In the genomic region with DNA sequence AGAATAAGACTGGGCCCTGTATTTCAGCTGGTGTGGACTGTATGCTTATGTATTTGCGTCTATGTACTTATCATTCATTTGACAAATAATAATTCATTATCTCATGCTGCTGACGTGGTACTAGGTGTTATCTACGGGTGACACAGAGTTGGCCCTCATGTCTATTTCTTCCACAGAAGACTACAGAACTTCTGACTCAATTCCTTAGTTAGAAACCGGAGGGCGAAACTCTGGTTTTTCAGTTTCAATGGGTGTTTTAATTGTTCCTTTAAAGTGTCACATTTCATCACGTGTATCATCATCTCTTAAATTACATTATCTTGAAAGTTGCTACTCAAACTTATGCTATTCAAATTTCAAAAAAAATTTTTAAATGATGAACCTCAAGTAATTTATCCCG, we compare ENCODE assay signal across 1 cellular context.
TF ChIP-seq lines count a peak whose summit lies in the region.

No MANE protein-coding gene starts in this region.

TF ChIP-seq in GM12878, 131 proteins besides CTCF, POLR2A, EP300 and RAD21 (continued from another document and continues in another):
- TF ChIP-seq, protein P1, sequence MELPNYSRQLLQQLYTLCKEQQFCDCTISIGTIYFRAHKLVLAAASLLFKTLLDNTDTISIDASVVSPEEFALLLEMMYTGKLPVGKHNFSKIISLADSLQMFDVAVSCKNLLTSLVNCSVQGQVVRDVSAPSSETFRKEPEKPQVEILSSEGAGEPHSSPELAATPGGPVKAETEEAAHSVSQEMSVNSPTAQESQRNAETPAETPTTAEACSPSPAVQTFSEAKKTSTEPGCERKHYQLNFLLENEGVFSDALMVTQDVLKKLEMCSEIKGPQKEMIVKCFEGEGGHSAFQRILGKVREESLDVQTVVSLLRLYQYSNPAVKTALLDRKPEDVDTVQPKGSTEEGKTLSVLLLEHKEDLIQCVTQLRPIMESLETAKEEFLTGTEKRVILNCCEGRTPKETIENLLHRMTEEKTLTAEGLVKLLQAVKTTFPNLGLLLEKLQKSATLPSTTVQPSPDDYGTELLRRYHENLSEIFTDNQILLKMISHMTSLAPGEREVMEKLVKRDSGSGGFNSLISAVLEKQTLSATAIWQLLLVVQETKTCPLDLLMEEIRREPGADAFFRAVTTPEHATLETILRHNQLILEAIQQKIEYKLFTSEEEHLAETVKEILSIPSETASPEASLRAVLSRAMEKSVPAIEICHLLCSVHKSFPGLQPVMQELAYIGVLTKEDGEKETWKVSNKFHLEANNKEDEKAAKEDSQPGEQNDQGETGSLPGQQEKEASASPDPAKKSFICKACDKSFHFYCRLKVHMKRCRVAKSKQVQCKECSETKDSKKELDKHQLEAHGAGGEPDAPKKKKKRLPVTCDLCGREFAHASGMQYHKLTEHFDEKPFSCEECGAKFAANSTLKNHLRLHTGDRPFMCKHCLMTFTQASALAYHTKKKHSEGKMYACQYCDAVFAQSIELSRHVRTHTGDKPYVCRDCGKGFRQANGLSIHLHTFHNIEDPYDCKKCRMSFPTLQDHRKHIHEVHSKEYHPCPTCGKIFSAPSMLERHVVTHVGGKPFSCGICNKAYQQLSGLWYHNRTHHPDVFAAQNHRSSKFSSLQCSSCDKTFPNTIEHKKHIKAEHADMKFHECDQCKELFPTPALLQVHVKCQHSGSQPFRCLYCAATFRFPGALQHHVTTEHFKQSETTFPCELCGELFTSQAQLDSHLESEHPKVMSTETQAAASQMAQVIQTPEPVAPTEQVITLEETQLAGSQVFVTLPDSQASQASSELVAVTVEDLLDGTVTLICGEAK (IDR thresholded peaks at IDR 0.05; ENCODE audit: borderline replicate concordance), result no peak
- no peak for TF ChIP-seq HDAC6 (IDR thresholded peaks at IDR 0.05; ENCODE audit: unreplicated experiment)
- TF ChIP-seq SMAD1 (IDR thresholded peaks at IDR 0.05; ENCODE audit: low read depth, partially characterized antibody), result peak; percentile 50
- TF ChIP-seq NFIC (IDR thresholded peaks at IDR 0.05; ENCODE audit: low read depth, low read length), result peak; percentile 81
- TF ChIP-seq, protein P2, sequence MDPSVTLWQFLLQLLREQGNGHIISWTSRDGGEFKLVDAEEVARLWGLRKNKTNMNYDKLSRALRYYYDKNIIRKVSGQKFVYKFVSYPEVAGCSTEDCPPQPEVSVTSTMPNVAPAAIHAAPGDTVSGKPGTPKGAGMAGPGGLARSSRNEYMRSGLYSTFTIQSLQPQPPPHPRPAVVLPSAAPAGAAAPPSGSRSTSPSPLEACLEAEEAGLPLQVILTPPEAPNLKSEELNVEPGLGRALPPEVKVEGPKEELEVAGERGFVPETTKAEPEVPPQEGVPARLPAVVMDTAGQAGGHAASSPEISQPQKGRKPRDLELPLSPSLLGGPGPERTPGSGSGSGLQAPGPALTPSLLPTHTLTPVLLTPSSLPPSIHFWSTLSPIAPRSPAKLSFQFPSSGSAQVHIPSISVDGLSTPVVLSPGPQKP (IDR thresholded peaks at IDR 0.05; ENCODE audit: low read depth, low read length), result no peak
- TF ChIP-seq PAX8 (IDR thresholded peaks at IDR 0.05), result no peak
- TF ChIP-seq MXI1 (IDR thresholded peaks at IDR 0.05; ENCODE audit: low read depth, low read length), result peak; percentile 40; the same call in 1 of the 2 replicates
- TF ChIP-seq, protein P3, sequence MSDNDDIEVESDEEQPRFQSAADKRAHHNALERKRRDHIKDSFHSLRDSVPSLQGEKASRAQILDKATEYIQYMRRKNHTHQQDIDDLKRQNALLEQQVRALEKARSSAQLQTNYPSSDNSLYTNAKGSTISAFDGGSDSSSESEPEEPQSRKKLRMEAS (IDR thresholded peaks at IDR 0.05; ENCODE audit: low read depth, low read length), result no peak
- TF ChIP-seq BCL11A (IDR thresholded peaks at IDR 0.05; ENCODE audit: low read depth, low read length), result peak; percentile 96
- no peak for TF ChIP-seq BRCA1 (IDR thresholded peaks at IDR 0.05; ENCODE audit: low read depth, low read length)
- no peak for TF ChIP-seq RB1 (IDR thresholded peaks at IDR 0.05; ENCODE audit: borderline replicate concordance)
- TF ChIP-seq, protein P4, sequence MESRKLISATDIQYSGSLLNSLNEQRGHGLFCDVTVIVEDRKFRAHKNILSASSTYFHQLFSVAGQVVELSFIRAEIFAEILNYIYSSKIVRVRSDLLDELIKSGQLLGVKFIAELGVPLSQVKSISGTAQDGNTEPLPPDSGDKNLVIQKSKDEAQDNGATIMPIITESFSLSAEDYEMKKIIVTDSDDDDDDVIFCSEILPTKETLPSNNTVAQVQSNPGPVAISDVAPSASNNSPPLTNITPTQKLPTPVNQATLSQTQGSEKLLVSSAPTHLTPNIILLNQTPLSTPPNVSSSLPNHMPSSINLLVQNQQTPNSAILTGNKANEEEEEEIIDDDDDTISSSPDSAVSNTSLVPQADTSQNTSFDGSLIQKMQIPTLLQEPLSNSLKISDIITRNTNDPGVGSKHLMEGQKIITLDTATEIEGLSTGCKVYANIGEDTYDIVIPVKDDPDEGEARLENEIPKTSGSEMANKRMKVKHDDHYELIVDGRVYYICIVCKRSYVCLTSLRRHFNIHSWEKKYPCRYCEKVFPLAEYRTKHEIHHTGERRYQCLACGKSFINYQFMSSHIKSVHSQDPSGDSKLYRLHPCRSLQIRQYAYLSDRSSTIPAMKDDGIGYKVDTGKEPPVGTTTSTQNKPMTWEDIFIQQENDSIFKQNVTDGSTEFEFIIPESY (IDR thresholded peaks at IDR 0.05), result no peak
- TF ChIP-seq BACH1 (IDR thresholded peaks at IDR 0.05; ENCODE audit: borderline replicate concordance), result peak; percentile 68; the same call in 1 of the 2 replicates
- no peak for TF ChIP-seq SIX5 (IDR thresholded peaks at IDR 0.05; ENCODE audit: low read depth, low read length, severe bottlenecking)
- TF ChIP-seq HDGF (IDR thresholded peaks at IDR 0.05), result no peak
- peak; percentile 80; the same call in 1 of the 2 replicates for TF ChIP-seq TBL1XR1 (IDR thresholded peaks at IDR 0.05; ENCODE audit: low read depth, low read length)
- TF ChIP-seq JUNB (IDR thresholded peaks at IDR 0.05), result peak; percentile 91
- 0 out of 2 replicates have a peak, but pooled peaks have one; percentile 22 for TF ChIP-seq GABPA (IDR thresholded peaks at IDR 0.05; ENCODE audit: low read depth)
- 0 out of 2 replicates have a peak, but pooled peaks have one; percentile 11 for TF ChIP-seq SPI1 (IDR thresholded peaks at IDR 0.05; ENCODE audit: borderline replicate concordance, insufficient read depth, low read depth, low read length)
- no peak for TF ChIP-seq EED (IDR thresholded peaks at IDR 0.05; ENCODE audit: low read depth)
- TF ChIP-seq ZNF24 (IDR thresholded peaks at IDR 0.05), result 0 out of 2 replicates have a peak, but pooled peaks have one; percentile 6
- no peak for TF ChIP-seq CBX5 (IDR thresholded peaks at IDR 0.05; ENCODE audit: low read depth)
- TF ChIP-seq, protein P5, sequence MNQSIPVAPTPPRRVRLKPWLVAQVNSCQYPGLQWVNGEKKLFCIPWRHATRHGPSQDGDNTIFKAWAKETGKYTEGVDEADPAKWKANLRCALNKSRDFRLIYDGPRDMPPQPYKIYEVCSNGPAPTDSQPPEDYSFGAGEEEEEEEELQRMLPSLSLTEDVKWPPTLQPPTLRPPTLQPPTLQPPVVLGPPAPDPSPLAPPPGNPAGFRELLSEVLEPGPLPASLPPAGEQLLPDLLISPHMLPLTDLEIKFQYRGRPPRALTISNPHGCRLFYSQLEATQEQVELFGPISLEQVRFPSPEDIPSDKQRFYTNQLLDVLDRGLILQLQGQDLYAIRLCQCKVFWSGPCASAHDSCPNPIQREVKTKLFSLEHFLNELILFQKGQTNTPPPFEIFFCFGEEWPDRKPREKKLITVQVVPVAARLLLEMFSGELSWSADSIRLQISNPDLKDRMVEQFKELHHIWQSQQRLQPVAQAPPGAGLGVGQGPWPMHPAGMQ (IDR thresholded peaks at IDR 0.05; ENCODE audit: borderline replicate concordance), result no peak
- TF ChIP-seq, protein P6, sequence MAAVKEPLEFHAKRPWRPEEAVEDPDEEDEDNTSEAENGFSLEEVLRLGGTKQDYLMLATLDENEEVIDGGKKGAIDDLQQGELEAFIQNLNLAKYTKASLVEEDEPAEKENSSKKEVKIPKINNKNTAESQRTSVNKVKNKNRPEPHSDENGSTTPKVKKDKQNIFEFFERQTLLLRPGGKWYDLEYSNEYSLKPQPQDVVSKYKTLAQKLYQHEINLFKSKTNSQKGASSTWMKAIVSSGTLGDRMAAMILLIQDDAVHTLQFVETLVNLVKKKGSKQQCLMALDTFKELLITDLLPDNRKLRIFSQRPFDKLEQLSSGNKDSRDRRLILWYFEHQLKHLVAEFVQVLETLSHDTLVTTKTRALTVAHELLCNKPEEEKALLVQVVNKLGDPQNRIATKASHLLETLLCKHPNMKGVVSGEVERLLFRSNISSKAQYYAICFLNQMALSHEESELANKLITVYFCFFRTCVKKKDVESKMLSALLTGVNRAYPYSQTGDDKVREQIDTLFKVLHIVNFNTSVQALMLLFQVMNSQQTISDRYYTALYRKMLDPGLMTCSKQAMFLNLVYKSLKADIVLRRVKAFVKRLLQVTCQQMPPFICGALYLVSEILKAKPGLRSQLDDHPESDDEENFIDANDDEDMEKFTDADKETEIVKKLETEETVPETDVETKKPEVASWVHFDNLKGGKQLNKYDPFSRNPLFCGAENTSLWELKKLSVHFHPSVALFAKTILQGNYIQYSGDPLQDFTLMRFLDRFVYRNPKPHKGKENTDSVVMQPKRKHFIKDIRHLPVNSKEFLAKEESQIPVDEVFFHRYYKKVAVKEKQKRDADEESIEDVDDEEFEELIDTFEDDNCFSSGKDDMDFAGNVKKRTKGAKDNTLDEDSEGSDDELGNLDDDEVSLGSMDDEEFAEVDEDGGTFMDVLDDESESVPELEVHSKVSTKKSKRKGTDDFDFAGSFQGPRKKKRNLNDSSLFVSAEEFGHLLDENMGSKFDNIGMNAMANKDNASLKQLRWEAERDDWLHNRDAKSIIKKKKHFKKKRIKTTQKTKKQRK (IDR thresholded peaks at IDR 0.05; ENCODE audit: low read depth, low read length), result no peak
- TF ChIP-seq, protein P7, sequence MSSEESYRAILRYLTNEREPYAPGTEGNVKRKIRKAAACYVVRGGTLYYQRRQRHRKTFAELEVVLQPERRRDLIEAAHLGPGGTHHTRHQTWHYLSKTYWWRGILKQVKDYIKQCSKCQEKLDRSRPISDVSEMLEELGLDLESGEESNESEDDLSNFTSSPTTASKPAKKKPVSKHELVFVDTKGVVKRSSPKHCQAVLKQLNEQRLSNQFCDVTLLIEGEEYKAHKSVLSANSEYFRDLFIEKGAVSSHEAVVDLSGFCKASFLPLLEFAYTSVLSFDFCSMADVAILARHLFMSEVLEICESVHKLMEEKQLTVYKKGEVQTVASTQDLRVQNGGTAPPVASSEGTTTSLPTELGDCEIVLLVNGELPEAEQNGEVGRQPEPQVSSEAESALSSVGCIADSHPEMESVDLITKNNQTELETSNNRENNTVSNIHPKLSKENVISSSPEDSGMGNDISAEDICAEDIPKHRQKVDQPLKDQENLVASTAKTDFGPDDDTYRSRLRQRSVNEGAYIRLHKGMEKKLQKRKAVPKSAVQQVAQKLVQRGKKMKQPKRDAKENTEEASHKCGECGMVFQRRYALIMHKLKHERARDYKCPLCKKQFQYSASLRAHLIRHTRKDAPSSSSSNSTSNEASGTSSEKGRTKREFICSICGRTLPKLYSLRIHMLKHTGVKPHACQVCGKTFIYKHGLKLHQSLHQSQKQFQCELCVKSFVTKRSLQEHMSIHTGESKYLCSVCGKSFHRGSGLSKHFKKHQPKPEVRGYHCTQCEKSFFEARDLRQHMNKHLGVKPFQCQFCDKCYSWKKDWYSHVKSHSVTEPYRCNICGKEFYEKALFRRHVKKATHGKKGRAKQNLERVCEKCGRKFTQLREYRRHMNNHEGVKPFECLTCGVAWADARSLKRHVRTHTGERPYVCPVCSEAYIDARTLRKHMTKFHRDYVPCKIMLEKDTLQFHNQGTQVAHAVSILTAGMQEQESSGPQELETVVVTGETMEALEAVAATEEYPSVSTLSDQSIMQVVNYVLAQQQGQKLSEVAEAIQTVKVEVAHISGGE (CRISPR knock-in tag; IDR thresholded peaks at IDR 0.05), result no peak
- no peak for TF ChIP-seq DPF2 (IDR thresholded peaks at IDR 0.05)
- no peak for TF ChIP-seq SMAD5 (IDR thresholded peaks at IDR 0.05; ENCODE audit: low read depth)
- no peak for TF ChIP-seq CHD1 (IDR thresholded peaks at IDR 0.05; ENCODE audit: low read depth, low read length)
- TF ChIP-seq, protein P8, sequence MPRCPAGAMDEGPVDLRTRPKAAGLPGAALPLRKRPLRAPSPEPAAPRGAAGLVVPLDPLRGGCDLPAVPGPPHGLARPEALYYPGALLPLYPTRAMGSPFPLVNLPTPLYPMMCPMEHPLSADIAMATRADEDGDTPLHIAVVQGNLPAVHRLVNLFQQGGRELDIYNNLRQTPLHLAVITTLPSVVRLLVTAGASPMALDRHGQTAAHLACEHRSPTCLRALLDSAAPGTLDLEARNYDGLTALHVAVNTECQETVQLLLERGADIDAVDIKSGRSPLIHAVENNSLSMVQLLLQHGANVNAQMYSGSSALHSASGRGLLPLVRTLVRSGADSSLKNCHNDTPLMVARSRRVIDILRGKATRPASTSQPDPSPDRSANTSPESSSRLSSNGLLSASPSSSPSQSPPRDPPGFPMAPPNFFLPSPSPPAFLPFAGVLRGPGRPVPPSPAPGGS (IDR thresholded peaks at IDR 0.05; ENCODE audit: borderline replicate concordance, insufficient read depth, low read depth, low read length, poor library complexity, severe bottlenecking), result peak; percentile 67
- TF ChIP-seq, protein P9, sequence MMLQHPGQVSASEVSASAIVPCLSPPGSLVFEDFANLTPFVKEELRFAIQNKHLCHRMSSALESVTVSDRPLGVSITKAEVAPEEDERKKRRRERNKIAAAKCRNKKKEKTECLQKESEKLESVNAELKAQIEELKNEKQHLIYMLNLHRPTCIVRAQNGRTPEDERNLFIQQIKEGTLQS (IDR thresholded peaks at IDR 0.05; ENCODE audit: borderline replicate concordance, extremely low read depth, low read depth, low read length), result no peak
- 0 out of 2 replicates have a peak, but pooled peaks have one; percentile 25 for TF ChIP-seq STAT3 (IDR thresholded peaks at IDR 0.05; ENCODE audit: low read depth, low read length)
- TF ChIP-seq, protein P10, sequence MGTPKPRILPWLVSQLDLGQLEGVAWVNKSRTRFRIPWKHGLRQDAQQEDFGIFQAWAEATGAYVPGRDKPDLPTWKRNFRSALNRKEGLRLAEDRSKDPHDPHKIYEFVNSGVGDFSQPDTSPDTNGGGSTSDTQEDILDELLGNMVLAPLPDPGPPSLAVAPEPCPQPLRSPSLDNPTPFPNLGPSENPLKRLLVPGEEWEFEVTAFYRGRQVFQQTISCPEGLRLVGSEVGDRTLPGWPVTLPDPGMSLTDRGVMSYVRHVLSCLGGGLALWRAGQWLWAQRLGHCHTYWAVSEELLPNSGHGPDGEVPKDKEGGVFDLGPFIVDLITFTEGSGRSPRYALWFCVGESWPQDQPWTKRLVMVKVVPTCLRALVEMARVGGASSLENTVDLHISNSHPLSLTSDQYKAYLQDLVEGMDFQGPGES (IDR thresholded peaks at IDR 0.05), result no peak
- peak; percentile 91 for TF ChIP-seq RUNX3 (IDR thresholded peaks at IDR 0.05; ENCODE audit: low read length)
- TF ChIP-seq CREB1 (IDR thresholded peaks at IDR 0.05; ENCODE audit: low read depth), result peak; percentile 92
- no peak for TF ChIP-seq NR2C2 (IDR thresholded peaks at IDR 0.05; ENCODE audit: borderline replicate concordance, control insufficient read depth, insufficient read length, low read depth)
